1 cellular context compared by ENCODE assay signal in genomic region chr6:73985891-73986290, GRCh38.
TF ChIP-seq lines count a peak whose summit lies in the region.

No MANE protein-coding gene starts in this region.

TF ChIP-seq in SK-N-SH, 30 proteins besides CTCF, POLR2A, EP300 and RAD21 (continued from another document):
- no peak for TF ChIP-seq ZBTB33 (IDR thresholded peaks at IDR 0.05; ENCODE audit: borderline replicate concordance, low read depth)
